8 cellular contexts compared by ENCODE assay signal in the genomic region with DNA sequence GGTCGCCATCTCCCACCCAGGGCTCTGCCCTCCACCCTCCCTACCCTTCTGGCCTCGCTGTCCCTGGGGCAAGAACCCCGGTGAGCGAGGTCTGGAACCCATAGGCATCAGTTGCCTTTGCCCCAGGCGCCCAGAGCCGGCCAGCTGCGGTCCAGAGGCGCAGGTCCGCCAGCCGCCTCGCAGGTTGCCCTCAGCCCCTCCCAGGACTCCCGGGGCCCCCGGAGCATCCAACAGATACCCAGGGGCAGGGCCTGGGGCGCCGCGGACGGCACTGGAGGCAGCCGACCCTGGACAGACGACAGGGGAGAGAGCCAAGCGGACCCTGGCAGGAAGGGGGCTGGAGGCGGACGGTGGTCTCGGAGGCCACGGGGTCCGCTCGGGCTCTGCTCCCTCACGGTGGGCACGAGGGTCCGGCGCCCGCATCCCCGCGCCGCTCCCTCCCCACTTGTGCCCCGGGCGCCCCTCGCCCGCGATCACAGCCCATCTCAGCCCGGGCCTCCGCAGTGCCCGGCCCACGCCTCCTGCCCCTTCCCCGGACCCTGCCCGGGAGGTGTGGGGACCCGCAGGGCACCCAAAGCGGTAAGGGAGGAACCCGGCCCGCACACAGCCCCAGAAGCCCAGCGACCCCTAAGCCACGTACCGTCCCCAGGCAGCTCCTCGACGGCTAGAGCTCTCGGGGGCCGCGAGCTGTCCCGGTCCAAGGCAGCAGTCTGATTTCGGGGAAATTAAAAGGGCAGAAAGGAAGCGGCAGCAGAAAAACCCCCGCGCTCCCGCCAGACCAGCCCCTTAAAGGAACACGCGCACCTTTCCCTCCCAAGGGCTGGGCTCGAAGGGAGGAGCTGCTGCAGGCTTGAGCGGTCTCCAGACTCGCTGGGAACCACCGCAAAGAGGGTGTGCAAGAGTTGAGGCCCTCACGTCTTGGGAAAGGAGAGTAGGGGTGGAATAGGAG. TPM values are rescaled to one million over a fixed set of nuclear protein-coding genes. Genes with fewer than 3 reads are reported as not detected.
DNase-seq lines count a peak whose midpoint lies in the region; ATAC-seq lines count a peak whose summit lies in the region.

A gene with protein sequence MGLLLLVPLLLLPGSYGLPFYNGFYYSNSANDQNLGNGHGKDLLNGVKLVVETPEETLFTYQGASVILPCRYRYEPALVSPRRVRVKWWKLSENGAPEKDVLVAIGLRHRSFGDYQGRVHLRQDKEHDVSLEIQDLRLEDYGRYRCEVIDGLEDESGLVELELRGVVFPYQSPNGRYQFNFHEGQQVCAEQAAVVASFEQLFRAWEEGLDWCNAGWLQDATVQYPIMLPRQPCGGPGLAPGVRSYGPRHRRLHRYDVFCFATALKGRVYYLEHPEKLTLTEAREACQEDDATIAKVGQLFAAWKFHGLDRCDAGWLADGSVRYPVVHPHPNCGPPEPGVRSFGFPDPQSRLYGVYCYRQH (minus strand): TSS at position 726 of the 949 bp plus-strand sequence. CDS start 8,246 bp downstream, outside the sequence.

- H3K4me1 ChIP-seq in ectodermal cell (ENCODE audit: control insufficient read depth, insufficient read depth, low read length) (peaks cover 23% of the 10 kb centered on the region), muscle layer of duodenum (ENCODE audit: control insufficient read depth in 1 of 2, insufficient read depth in 2 of 2, low read length in 2 of 2) (peaks cover 6 to 34% of the 10 kb centered on the region in 2 donors)

- H3K4me3 Mint-ChIP-seq in activated CD4-positive, alpha-beta T cell treated with anti-CD3 and anti-CD28 coated beads, Interleukin-2, amount 10 ng/mL, durations not matched to agents 7 days and 5 days: peak within 1 kb of the TSS; percentile 86

- H3K9me3 Mint-ChIP-seq in activated CD4-positive, alpha-beta T cell treated with anti-CD3 and anti-CD28 coated beads, Interleukin-2, amount 10 ng/mL, durations not matched to agents 7 days and 5 days: no peaks in the 10 kb centered on the region

- H3K36me3 ChIP-seq in ectodermal cell (ENCODE audit: control insufficient read depth, insufficient read depth, low read length) (no peaks in the 10 kb centered on the region), muscle layer of duodenum (ENCODE audit: control insufficient read depth in 1 of 2, insufficient read depth in 2 of 2, low read length in 2 of 2) (peaks cover 0 to 8% of the 10 kb centered on the region in 2 donors)

- H3K27me3 ChIP-seq in ectodermal cell (ENCODE audit: control insufficient read depth, insufficient read depth, low read length, poor library complexity, severe bottlenecking) (peaks cover 22% of the 10 kb centered on the region), muscle layer of duodenum (ENCODE audit: low read depth, low read length) (peaks cover 17% of the 10 kb centered on the region)

- peak; percentile 55 for DNase-seq in HT1080 (ENCODE audit: low read depth)
- peak; percentile 68 for DNase-seq in activated CD4-positive, alpha-beta T cell treated with anti-CD3 and anti-CD28 coated beads, Interleukin-2, amount 10 ng/mL, durations not matched to agents 7 days and 5 days
- peak; percentile 79 for DNase-seq in stimulated activated naive CD8-positive, alpha-beta T cell treated with anti-CD3 and anti-CD28 coated beads, Interleukin-15, Interleukin-2, amounts not matched to agents 100 U/mL and 50 U/mL, for 24 hours
- no peak for DNase-seq in NCI-H1417 treated with DMSO at 0.1 percent for 48 hours (lab: John Stamatoyannopoulos, UW)
- DNase-seq in KG1 (lab: John Stamatoyannopoulos, UW): no peak

- peaks cover 3% of the 10 kb centered on the region for H3K36me3 Mint-ChIP-seq in activated CD4-positive, alpha-beta T cell treated with anti-CD3 and anti-CD28 coated beads, Interleukin-2, amount 10 ng/mL, durations not matched to agents 7 days and 5 days (ENCODE audit: low read depth)

- 1 to 2% methylated on average over 70 of the region's 70 CpGs for WGBS in ectodermal cell, 2 experiments

- peak within 1 kb of the TSS; percentile 29 for H3K4me3 ChIP-seq in ectodermal cell (ENCODE audit: insufficient read depth, low read depth, low read length)
- peak within 1 kb of the TSS; percentile 37 to 67 for H3K4me3 ChIP-seq in muscle layer of duodenum (ENCODE audit: low read depth in 1 of 2, low read length in 2 of 2)

- CTCF ChIA-PET in activated CD4-positive, alpha-beta T cell treated with anti-CD3 and anti-CD28 coated beads, Interleukin-2, amount 10 ng/mL, durations not matched to agents 7 days and 5 days (lab: Charles Lee): interaction anchor here (0.6 to 3.3 kb wide), 7 partner anchors 9 to 270 kb away, joined by 3 to 20 read pairs (median 5); no protein-coding TSS in a partner anchor

- peak; percentile 56 for ATAC-seq in GM18502 (IDR thresholded peaks at IDR 0.05; ENCODE audit: poor library complexity, unreplicated experiment)
- peak; percentile 73 for ATAC-seq in stimulated activated naive CD8-positive, alpha-beta T cell treated with anti-CD3 and anti-CD28 coated beads, Interleukin-15, Interleukin-2, amounts not matched to agents 100 U/mL and 50 U/mL, for 24 hours

- peak within 1 kb of the TSS; percentile 88 for H3K27ac Mint-ChIP-seq in activated CD4-positive, alpha-beta T cell treated with anti-CD3 and anti-CD28 coated beads, Interleukin-2, amount 10 ng/mL, durations not matched to agents 7 days and 5 days

- no peak within 1 kb of the TSS for H3K27ac ChIP-seq in ectodermal cell (ENCODE audit: insufficient read depth, low read depth, low read length, poor library complexity, severe bottlenecking)
- no peak within 1 kb of the TSS for H3K27ac ChIP-seq in muscle layer of duodenum (ENCODE audit: low read length)

- POLR2A ChIA-PET in activated CD4-positive, alpha-beta T cell treated with anti-CD3 and anti-CD28 coated beads, Interleukin-2, amount 10 ng/mL, durations not matched to agents 7 days and 5 days (lab: Charles Lee): interaction anchor here (0.7 kb wide), 1 partner anchor 10 kb away, joined by 3 read pairs; no protein-coding TSS in a partner anchor

- H3K4me1 Mint-ChIP-seq in activated CD4-positive, alpha-beta T cell treated with anti-CD3 and anti-CD28 coated beads, Interleukin-2, amount 10 ng/mL, durations not matched to agents 7 days and 5 days: peaks cover 34% of the 10 kb centered on the region

- H3K27me3 Mint-ChIP-seq in activated CD4-positive, alpha-beta T cell treated with anti-CD3 and anti-CD28 coated beads, Interleukin-2, amount 10 ng/mL, durations not matched to agents 7 days and 5 days: no peaks in the 10 kb centered on the region

- H3K9me3 ChIP-seq in ectodermal cell (ENCODE audit: control insufficient read depth, low read length) (no peaks in the 10 kb centered on the region), muscle layer of duodenum (ENCODE audit: control insufficient read depth in 1 of 2, low read length in 2 of 2) (no peaks in the 10 kb centered on the region)

RNA-seq across cellular contexts. Expression of the gene that starts here (rescaled TPM):
- 9.7 and 10.0 TPM in 2 replicates for total RNA-seq in HT1080 (2014; rRNA removed; shearing (Covaris generic))
- polyA plus RNA-seq in HT1080 (2015; cell fraction: cytosol; rRNA removed): 3.0 and 5.0 TPM in 2 replicates
- polyA plus RNA-seq in HT1080 (2015; cell fraction: nucleus; rRNA removed): 6.5 and 6.7 TPM in 2 replicates
- 10 to 100 TPM; 75.4 to 86.1 TPM for total RNA-seq in activated CD4-positive, alpha-beta T cell treated with anti-CD3 and anti-CD28 coated beads, Interleukin-2, amount 10 ng/mL, durations not matched to agents 7 days and 5 days
- polyA plus RNA-seq in ectodermal cell (2013, experiment 1 of 4): 4.6 TPM
- 5.1 TPM for polyA plus RNA-seq in ectodermal cell (2013, experiment 2 of 4)
- polyA plus RNA-seq in ectodermal cell (2013, experiment 3 of 4): 3.1 TPM
- 2.6 TPM for polyA plus RNA-seq in ectodermal cell (2013, experiment 4 of 4)

Comparison
In these comparisons a context has a peak if more than half of its experiments do, and no peak if none do; other contexts are left out.
1. DNase-seq: peak in HT1080 (single experiment), activated CD4-positive, alpha-beta T cell treated with anti-CD3 and anti-CD28 coated beads, Interleukin-2, amount 10 ng/mL, durations not matched to agents 7 days and 5 days (single experiment) and stimulated activated naive CD8-positive, alpha-beta T cell treated with anti-CD3 and anti-CD28 coated beads, Interleukin-15, Interleukin-2, amounts not matched to agents 100 U/mL and 50 U/mL, for 24 hours (single experiment); none in NCI-H1417 treated with DMSO at 0.1 percent for 48 hours (single experiment) and KG1 (single experiment).